19 cellular contexts compared by ENCODE assay signal in genomic region chr2:230430957-230431635, GRCh38. TPM values are rescaled to one million over a fixed set of nuclear protein-coding genes. Genes with fewer than 3 reads are reported as not detected.
DNase-seq lines count a peak whose midpoint lies in the region; ATAC-seq, FAIRE-seq and TF ChIP-seq lines count a peak whose summit lies in the region.
"Had no signal": no experiment of that assay in that cellular context is flagged by ENCODE, and none has a peak within 500 bp of the region (broad histone marks: within the 10 kb centered on the region; RNA-seq: fewer than 3 reads in every experiment).

No MANE protein-coding gene starts in this region.

- H3K27me3 Mint-ChIP-seq in CD14-positive monocyte (ENCODE audit: low read depth in 3 of 3): no peaks in the 10 kb centered on the region
- no peaks in the 10 kb centered on the region for H3K27me3 Mint-ChIP-seq in activated CD8-positive, alpha-beta T cell treated with anti-CD3 and anti-CD28 coated beads for 36 hours

- H3K4me1 ChIP-seq in DND-41 (ENCODE audit: insufficient read depth, low read length): peaks cover 15% of the 10 kb centered on the region
- H3K4me1 ChIP-seq in mesenchymal stem cell (ENCODE audit: control insufficient read depth, insufficient read depth, low read depth, low read length): peaks cover 4% of the 10 kb centered on the region
- H3K4me1 ChIP-seq: BLaER1 had no signal

- H3K79me2 ChIP-seq in DND-41 (ENCODE audit: insufficient read depth, low read length): peaks cover 89% of the 10 kb centered on the region

- DNase-seq in CD14-positive monocyte (ENCODE audit: low spot score): no peak
- DNase-seq in DND-41: no peak
- DNase-seq in activated CD8-positive, alpha-beta T cell treated with anti-CD3 and anti-CD28 coated beads for 36 hours: no peak
- DNase-seq in mesenchymal stem cell: no peak
- DNase-seq in Kasumi-1 (lab: John Stamatoyannopoulos, UW): no peak
- DNase-seq in urothelium cell line (ENCODE audit: low spot score): no peak
- DNase-seq in DMS79 (lab: John Stamatoyannopoulos, UW): no peak
- DNase-seq: heart left ventricle, NCI-H187, NCI-H510A treated with DMSO at 0.1 percent for 48 hours, pancreas, substantia nigra had no signal

- H2BK120ac ChIP-seq in mesenchymal stem cell (ENCODE audit: low read depth, low read length): no peak overlapping the region

- H4K20me1 ChIP-seq in DND-41 (ENCODE audit: insufficient read depth, low read length): peaks cover 10% of the 10 kb centered on the region; the same call in 1 of the 2 replicates

- H3K9me3 Mint-ChIP-seq in CD14-positive monocyte: peaks cover 9 to 20% (median 12%) of the 10 kb centered on the region in 7 donors
- peaks cover 22% of the 10 kb centered on the region for H3K9me3 Mint-ChIP-seq in activated CD8-positive, alpha-beta T cell treated with anti-CD3 and anti-CD28 coated beads for 36 hours

- H3K27ac ChIP-seq in DND-41 (ENCODE audit: low read length) (no peak overlapping the region), mesenchymal stem cell (ENCODE audit: low read length, poor library complexity, severe bottlenecking) (no peak overlapping the region)
- H3K27ac ChIP-seq: BLaER1, pancreas, SK-N-MC had no signal

- H2AK5ac ChIP-seq in mesenchymal stem cell (ENCODE audit: low read length, severe bottlenecking): no peak overlapping the region

- H3K23ac ChIP-seq in mesenchymal stem cell (ENCODE audit: low read length in 2 of 2): no peak overlapping the region

- no peak overlapping the region for H2BK12ac ChIP-seq in mesenchymal stem cell (ENCODE audit: low read length in 2 of 2)

- H3K4me3 ChIP-seq in DND-41 (ENCODE audit: low read depth in 1 of 2, low read length in 2 of 2) (no peak overlapping the region), mesenchymal stem cell (ENCODE audit: insufficient read depth in 1 of 2, low read depth in 1 of 2, low read length in 2 of 2) (no peak overlapping the region)
- H3K4me3 ChIP-seq: BLaER1, heart left ventricle, pancreas, SK-N-MC had no signal

- H3K27me3 ChIP-seq in DND-41 (ENCODE audit: insufficient read depth, low read length, poor library complexity) (no peaks in the 10 kb centered on the region), mesenchymal stem cell (ENCODE audit: control insufficient read depth in 1 of 2, insufficient read depth in 1 of 2, low read length in 2 of 2) (no peaks in the 10 kb centered on the region)
- H3K27me3 ChIP-seq: BLaER1, heart left ventricle, pancreas had no signal

- H4K8ac ChIP-seq in mesenchymal stem cell (ENCODE audit: low read length): no peak overlapping the region

- peak overlapping the region; percentile 36 for H2BK15ac ChIP-seq in mesenchymal stem cell (ENCODE audit: low read depth, poor library complexity, severe bottlenecking)

- TF ChIP-seq CTCF in CD14-positive monocyte (IDR thresholded peaks at IDR 0.05) (no peak), DND-41 (IDR thresholded peaks at IDR 0.05; ENCODE audit: borderline replicate concordance, extremely low read depth, low read length, poor library complexity, severe bottlenecking) (no peak)
- no peak for TF ChIP-seq CTCF in activated CD8-positive, alpha-beta T cell treated with anti-CD3 and anti-CD28 coated beads for 36 hours (IDR thresholded peaks at IDR 0.05)

- WGBS in mesenchymal stem cell: 97% methylated on average over 1 of the region's 1 CpG

- H3K4me2 ChIP-seq in DND-41 (ENCODE audit: insufficient read depth, low read length): no peak overlapping the region
- H3K4me2 ChIP-seq in mesenchymal stem cell (ENCODE audit: low read length, poor library complexity, severe bottlenecking): no peak overlapping the region
- H3K4me2 ChIP-seq: BLaER1 had no signal

- peak; percentile 96 for ATAC-seq in DND-41 (ENCODE audit: insufficient read depth, low read depth)
- peak; percentile 52 for ATAC-seq in activated CD8-positive, alpha-beta T cell treated with anti-CD3 and anti-CD28 coated beads for 36 hours
- no peak for ATAC-seq in GM21723 (IDR thresholded peaks at IDR 0.05; ENCODE audit: unreplicated experiment)
- ATAC-seq: esophagus mucosa, pancreas had no signal

- H3K36me3 Mint-ChIP-seq in CD14-positive monocyte: peaks cover 40 to 60% of the 10 kb centered on the region in 2 donors
- peaks cover 82% of the 10 kb centered on the region for H3K36me3 Mint-ChIP-seq in activated CD8-positive, alpha-beta T cell treated with anti-CD3 and anti-CD28 coated beads for 36 hours (ENCODE audit: low read depth)

- H3K9me3 ChIP-seq in DND-41 (ENCODE audit: insufficient read depth, low read length, severe bottlenecking) (peaks cover 26% of the 10 kb centered on the region), mesenchymal stem cell (ENCODE audit: control insufficient read depth, low read length) (peaks cover 28% of the 10 kb centered on the region)
- H3K9me3 ChIP-seq: pancreas had no signal

- CTCF ChIA-PET in activated CD8-positive, alpha-beta T cell treated with anti-CD3 and anti-CD28 coated beads for 36 hours (lab: Charles Lee): no interaction called here

- H3K14ac ChIP-seq in mesenchymal stem cell (ENCODE audit: low read length in 2 of 2): no peak overlapping the region

- peaks cover 17% of the 10 kb centered on the region for H3K79me1 ChIP-seq in mesenchymal stem cell (replicated peaks; ENCODE audit: low read length, poor library complexity, severe bottlenecking)

- POLR2A ChIA-PET in activated CD8-positive, alpha-beta T cell treated with anti-CD3 and anti-CD28 coated beads for 36 hours (lab: Charles Lee): interaction anchor here (0.8 to 3.3 kb wide), 5 partner anchors 9 to 36 kb away, joined by 3 to 13 read pairs (median 5); partner anchors contain the start of gene SP100

- no peak overlapping the region for H4K91ac ChIP-seq in mesenchymal stem cell (ENCODE audit: low read length)

- no peak overlapping the region for H2AFZ ChIP-seq in DND-41 (ENCODE audit: low read depth, low read length)
- no peak overlapping the region for H2AFZ ChIP-seq in mesenchymal stem cell (ENCODE audit: low read depth, low read length)

- H3K4me3 Mint-ChIP-seq in CD14-positive monocyte: no peak overlapping the region
- no peak overlapping the region for H3K4me3 Mint-ChIP-seq in activated CD8-positive, alpha-beta T cell treated with anti-CD3 and anti-CD28 coated beads for 36 hours
- H3K4me3 Mint-ChIP-seq: mesothelial cell of epicardium had no signal

- peaks cover 43% of the 10 kb centered on the region for H3K4me1 Mint-ChIP-seq in CD14-positive monocyte
- peaks cover 61% of the 10 kb centered on the region for H3K4me1 Mint-ChIP-seq in activated CD8-positive, alpha-beta T cell treated with anti-CD3 and anti-CD28 coated beads for 36 hours (ENCODE audit: low read depth)

- no peak overlapping the region for H3K4ac ChIP-seq in mesenchymal stem cell (ENCODE audit: low read depth in 1 of 2, low read length in 2 of 2)

- intact Hi-C loops in CD14-positive monocyte (cut with micrococcal nuclease): no loop called here
- intact Hi-C loops in activated CD8-positive, alpha-beta T cell treated with anti-CD3 and anti-CD28 coated beads for 36 hours (cut with micrococcal nuclease): no loop called here

- no peak for FAIRE-seq in urothelium cell line (lab: Jason Lieb, UNC)
- FAIRE-seq: astrocyte, keratinocyte, pancreas had no signal

- H3K27ac Mint-ChIP-seq in CD14-positive monocyte: peak overlapping the region; percentile 49 to 86 (median 75)
- H3K27ac Mint-ChIP-seq in activated CD8-positive, alpha-beta T cell treated with anti-CD3 and anti-CD28 coated beads for 36 hours: peak overlapping the region; percentile 47
- H3K27ac Mint-ChIP-seq: mesothelial cell of epicardium had no signal

- peak overlapping the region in 1 of 2 experiments; percentile 37 for H3K18ac ChIP-seq in mesenchymal stem cell (ENCODE audit: low read depth in 1 of 2, low read length in 2 of 2)

- H3K36me3 ChIP-seq in DND-41 (ENCODE audit: insufficient read depth, low read length): peaks cover 58% of the 10 kb centered on the region
- peaks cover 18 to 72% of the 10 kb centered on the region in 2 experiments for H3K36me3 ChIP-seq in mesenchymal stem cell (ENCODE audit: control insufficient read depth in 1 of 2, insufficient read depth in 2 of 2, low read depth in 1 of 2, low read length in 2 of 2)
- H3K36me3 ChIP-seq: pancreas had no signal

- H3K9ac ChIP-seq in DND-41 (ENCODE audit: low read depth, low read length) (no peak overlapping the region), mesenchymal stem cell (ENCODE audit: low read length) (no peak overlapping the region)
- H3K9ac ChIP-seq: BLaER1 had no signal

- H2BK5ac ChIP-seq in mesenchymal stem cell (ENCODE audit: low read depth, low read length, poor library complexity, severe bottlenecking): no peak overlapping the region

RNA-seq across cellular contexts. Expression of gene SP100, which starts 15.1 kb away (rescaled TPM):
- 10 to 100 TPM; 68.1 to 97.4 TPM for polyA plus RNA-seq in CD14-positive monocyte
- 100 to 1,000 TPM; 108 TPM for total RNA-seq in activated CD8-positive, alpha-beta T cell treated with anti-CD3 and anti-CD28 coated beads for 36 hours
- 71.1 TPM for polyA plus RNA-seq in mesenchymal stem cell (2013, experiment 1 of 2)
- 72.9 TPM for polyA plus RNA-seq in mesenchymal stem cell (2013, experiment 2 of 2)
